ENCODE assay signal across 1 cellular context in genomic region chr16:89910717-89911354, GRCh38.
TF ChIP-seq lines count a peak whose summit lies in the region.

No MANE protein-coding gene starts in this region.

TF ChIP-seq in K562, 482 proteins besides CTCF, POLR2A, EP300 and RAD21:
- no peak for TF ChIP-seq ZBTB2 (IDR thresholded peaks at IDR 0.05)
- 0 out of 2 replicates have a peak, but pooled peaks have one; percentile 36 for TF ChIP-seq ZNF263 (CRISPR knock-in tag; IDR thresholded peaks at IDR 0.05; ENCODE audit: borderline replicate concordance)
- peak; percentile 37; the same call in 1 of the 2 replicates for TF ChIP-seq POLR2G (IDR thresholded peaks at IDR 0.05; ENCODE audit: low read depth, low read length)
- no peak for TF ChIP-seq ETS1 (conservative IDR thresholded peaks at IDR 0.05; ENCODE audit: control insufficient read depth, low read depth, low read length)
- no peak for TF ChIP-seq MEF2D (tag; conservative IDR thresholded peaks at IDR 0.05; ENCODE audit: low read depth)
- TF ChIP-seq ZNF75A (CRISPR knock-in tag; IDR thresholded peaks at IDR 0.05), result no peak
- 0 out of 2 replicates have a peak, but pooled peaks have one; percentile 1 for TF ChIP-seq POLR2AphosphoS5 (IDR thresholded peaks at IDR 0.05; ENCODE audit: control insufficient read depth, insufficient read depth, low read depth, low read length)
